In genomic region chr17:8409966-8410881, GRCh38 we compare ENCODE assay signal across 8 cellular contexts. TPM values are rescaled to one million over a fixed set of nuclear protein-coding genes. Genes with fewer than 3 reads are reported as not detected.
DNase-seq lines count a peak whose midpoint lies in the region; ATAC-seq, FAIRE-seq and TF ChIP-seq lines count a peak whose summit lies in the region.

No MANE protein-coding gene starts in this region.

- peaks cover 9% of the 10 kb centered on the region for H3K27me3 Mint-ChIP-seq in CD8-positive, alpha-beta T cell (ENCODE audit: low read depth)

- no peak overlapping the region for H3K9ac ChIP-seq in endothelial cell of umbilical vein (replicated peaks; ENCODE audit: extremely low read depth, insufficient read depth, low read length)

- H3K4me3 ChIP-seq in CD8-positive, alpha-beta T cell (ENCODE audit: low read depth, low read length) = no peak overlapping the region
- no peak overlapping the region for H3K4me3 ChIP-seq in endothelial cell of umbilical vein (replicated peaks in 1 of 3; ENCODE audit: insufficient read depth in 1 of 3, low read depth in 1 of 3, low read length in 3 of 3)

- H4K20me1 ChIP-seq in endothelial cell of umbilical vein (replicated peaks; ENCODE audit: control insufficient read depth, extremely low read depth, insufficient read depth, low read length) = no peaks in the 10 kb centered on the region

- dilution Hi-C loops in endothelial cell of umbilical vein (cut with MboI; ENCODE audit: extremely low pct_ligation_motif_present, low sequenced_read_pairs) = no loop called here

- no peaks in the 10 kb centered on the region for H3K9me3 ChIP-seq in CD8-positive, alpha-beta T cell (ENCODE audit: low read length)
- H3K9me3 ChIP-seq in endothelial cell of umbilical vein (replicated peaks; ENCODE audit: control insufficient read depth, insufficient read depth, low read length) = no peaks in the 10 kb centered on the region

- CTCF ChIA-PET in CD8-positive, alpha-beta T cell (lab: Charles Lee) = interaction anchor here (0.5 to 3.7 kb wide), 26 partner anchors 10 to 640 kb away, joined by 3 to 40 read pairs (median 5); partner anchors contain the start of gene RNF222
- CTCF ChIA-PET in endothelial cell of umbilical vein (lab: Charles Lee) = interaction anchor here (0.6 to 3.6 kb wide), 43 partner anchors 10 to 644 kb away, joined by 3 to 101 read pairs (median 4); partner anchors contain the start of genes CCDC42, NDEL1, RNF222 and RPL26

- no peak overlapping the region for H2AFZ ChIP-seq in endothelial cell of umbilical vein (ENCODE audit: low read depth, low read length)

- H3K9me1 ChIP-seq in endothelial cell of umbilical vein (replicated peaks; ENCODE audit: control insufficient read depth, extremely low read depth, insufficient read depth, low read length) = no peaks in the 10 kb centered on the region

- H3K4me2 ChIP-seq in endothelial cell of umbilical vein (ENCODE audit: insufficient read depth, low read length) = no peak overlapping the region

- ATAC-seq in CD8-positive, alpha-beta T cell = peak; percentile 92
- no peak for ATAC-seq in HG02840 (IDR thresholded peaks at IDR 0.05; ENCODE audit: low FRiP score, unreplicated experiment)

- peak; percentile 86 for TF ChIP-seq CTCF in CD8-positive, alpha-beta T cell (IDR thresholded peaks at IDR 0.05)
- peak; percentile 81 to 86 for TF ChIP-seq CTCF in endothelial cell of umbilical vein (IDR thresholded peaks at IDR 0.05; ENCODE audit: extremely low read depth in 1 of 2, insufficient read depth in 1 of 2, low read depth in 1 of 2, low read length in 2 of 2)

- no peak for TF ChIP-seq POLR2A in endothelial cell of umbilical vein (IDR thresholded peaks at IDR 0.05; ENCODE audit: low read depth, low read length)

- H3K27ac ChIP-seq in CD8-positive, alpha-beta T cell (ENCODE audit: low read depth, low read length) = no peak overlapping the region
- no peak overlapping the region for H3K27ac ChIP-seq in endothelial cell of umbilical vein (ENCODE audit: insufficient read depth, low read depth, low read length)

- H3K27me3 ChIP-seq in CD8-positive, alpha-beta T cell (ENCODE audit: insufficient read depth, low read length) = no peaks in the 10 kb centered on the region
- H3K27me3 ChIP-seq in endothelial cell of umbilical vein (ENCODE audit: control insufficient read depth in 2 of 2, insufficient read depth in 2 of 2, low read length in 2 of 2) = peaks cover 4 to 9% of the 10 kb centered on the region in 2 experiments

- DNase-seq in CD8-positive, alpha-beta T cell = peak; percentile 47 to 88 (median 77)
- DNase-seq in HT-29 (ENCODE audit: low spot score) (peak; percentile 86), NOMO-1 treated with DMSO at 0.1 percent for 48 hours (lab: John Stamatoyannopoulos, UW; ENCODE audit: unreplicated experiment) (peak; percentile 84), endothelial cell of umbilical vein (ENCODE audit: low read depth, low spot score) (peak; percentile 84), mesenteric fat pad (ENCODE audit: low spot score) (peak; percentile 93)
- peak; percentile 33 to 80 (median 72) for DNase-seq in activated CD8-positive, alpha-beta memory T cell treated with anti-CD3 and anti-CD28 coated beads for 48 hours (ENCODE audit: low read depth in 2 of 3, low spot score in 2 of 3)
- DNase-seq in stimulated activated CD8-positive, alpha-beta memory T cell treated with anti-CD3 and anti-CD28 coated beads, Interleukin-15, amount 100 ng/mL, for 48 hours (ENCODE audit: low read depth in 2 of 2) = peak; percentile 41 to 42

- H3K4me1 ChIP-seq in CD8-positive, alpha-beta T cell (ENCODE audit: insufficient read depth, low read length) = peaks cover 3% of the 10 kb centered on the region
- H3K4me1 ChIP-seq in endothelial cell of umbilical vein (ENCODE audit: control insufficient read depth, extremely low read depth, insufficient read depth, low read length) = no peaks in the 10 kb centered on the region

- intact Hi-C loops in CD8-positive, alpha-beta T cell (cut with DNase I, micrococcal nuclease) = loop anchor here (1.0 to 10.0 kb wide), 7 partner anchors 25 to 588 kb away; partner anchors contain the start of genes NDEL1 (in 1 of the 2) and RPL26 (in 1 of the 2)
- intact Hi-C loops in endothelial cell of umbilical vein (cut with micrococcal nuclease) = loop anchor here (1.0 to 2.0 kb wide), 5 partner anchors 25 to 375 kb away; partner anchors contain the start of genes NDEL1 and RPL26

- H3K4me1 Mint-ChIP-seq in CD8-positive, alpha-beta T cell (ENCODE audit: low read depth) = peaks cover 12% of the 10 kb centered on the region

- H3K9me3 Mint-ChIP-seq in CD8-positive, alpha-beta T cell = no peaks in the 10 kb centered on the region

- POLR2A ChIA-PET in CD8-positive, alpha-beta T cell (lab: Charles Lee) = interaction anchor here (0.6 to 2.1 kb wide), 4 partner anchors 20 to 336 kb away, joined by 4 to 6 read pairs (median 4); partner anchors contain the start of gene NDEL1
- POLR2A ChIA-PET in endothelial cell of umbilical vein (lab: Charles Lee) = interaction anchor here (1.0 kb wide), 1 partner anchor 25 kb away, joined by 3 read pairs; the partner anchor contains the start of gene NDEL1

- FAIRE-seq in endothelial cell of umbilical vein (lab: Jason Lieb, UNC) = peak; percentile 99

- H3K36me3 Mint-ChIP-seq in CD8-positive, alpha-beta T cell = no peaks in the 10 kb centered on the region

- no TSS peak for BruUV-seq in endothelial cell of umbilical vein (replicated peaks; lab: Mats Ljungman, UMichigan)

- H3K79me2 ChIP-seq in endothelial cell of umbilical vein (ENCODE audit: control insufficient read depth, insufficient read depth, low read length) = no peaks in the 10 kb centered on the region

- H3K27ac Mint-ChIP-seq in CD8-positive, alpha-beta T cell = no peak overlapping the region

- no peaks in the 10 kb centered on the region for H3K36me3 ChIP-seq in CD8-positive, alpha-beta T cell (ENCODE audit: insufficient read depth, low read length)
- no peaks in the 10 kb centered on the region for H3K36me3 ChIP-seq in endothelial cell of umbilical vein (ENCODE audit: control insufficient read depth in 2 of 2, extremely low read depth in 1 of 2, insufficient read depth in 2 of 2, low read length in 2 of 2)

- H3K4me3 Mint-ChIP-seq in CD8-positive, alpha-beta T cell = no peak overlapping the region

TF ChIP-seq in endothelial cell of umbilical vein, 7 proteins besides CTCF, POLR2A, EP300 and RAD21:
- TF ChIP-seq FOS (IDR thresholded peaks at IDR 0.05; ENCODE audit: borderline replicate concordance, insufficient read depth, low read length) (no peak), JUN (IDR thresholded peaks at IDR 0.05; ENCODE audit: borderline replicate concordance, insufficient read depth, insufficient read length, low read depth) (no peak), POLR2AphosphoS5 (IDR thresholded peaks at IDR 0.05; ENCODE audit: insufficient read depth, low read depth, low read length) (no peak), MAX (IDR thresholded peaks at IDR 0.05; ENCODE audit: insufficient read depth, insufficient read length) (no peak), MYC (IDR thresholded peaks at IDR 0.05; ENCODE audit: low read depth, low read length) (no peak), GATA2 (IDR thresholded peaks at IDR 0.05; ENCODE audit: insufficient read depth, insufficient read length, low read depth, low read length) (no peak), EZH2 (IDR thresholded peaks at IDR 0.05; ENCODE audit: borderline replicate concordance, low read depth, low read length, severe bottlenecking) (no peak)

RNA-seq across cellular contexts. Expression of gene RNF222, which starts 12.6 kb away (rescaled TPM):
- total RNA-seq in CD8-positive, alpha-beta T cell = 1 to 10 TPM; 1.1 to 1.2 TPM
- not detected in 2 replicates for total RNA-seq in HT-29 (2014; rRNA removed; shearing (Covaris generic))
- total RNA-seq in endothelial cell of umbilical vein (not detected in 2 replicates), mesenteric fat pad (not detected)
- polyA plus RNA-seq in endothelial cell of umbilical vein = not detected in 2 replicates
- polyA plus RNA-seq in endothelial cell of umbilical vein (2011; cell fraction: cytosol; rRNA removed) = not detected in 2 replicates
- not detected in 2 replicates for polyA plus RNA-seq in endothelial cell of umbilical vein (2011; cell fraction: nucleus; rRNA removed)
- polyA plus RNA-seq in endothelial cell of umbilical vein (2012) = not detected in 2 replicates
- not detected in 2 replicates for polyA minus RNA-seq in endothelial cell of umbilical vein
- not detected for polyA minus RNA-seq in endothelial cell of umbilical vein (2011; cell fraction: cytosol; rRNA and poly(A)+ RNA removed)
- polyA minus RNA-seq in endothelial cell of umbilical vein (2011; cell fraction: nucleus; rRNA and poly(A)+ RNA removed) = not detected in 2 replicates

RNA-seq across cellular contexts. Expression of gene NDEL1, which starts 25.5 kb away (rescaled TPM):
- total RNA-seq in CD8-positive, alpha-beta T cell = 100 to 1,000 TPM; 266 to 279 TPM
- total RNA-seq in HT-29 (2014; rRNA removed; shearing (Covaris generic)) = 20.1 and 24.6 TPM in 2 replicates
- 60.0 and 65.7 TPM in 2 replicates for total RNA-seq in endothelial cell of umbilical vein
- polyA plus RNA-seq in endothelial cell of umbilical vein = 87.4 and 93.0 TPM in 2 replicates
- polyA plus RNA-seq in endothelial cell of umbilical vein (2011; cell fraction: cytosol; rRNA removed) = 52.9 and 54.7 TPM in 2 replicates
- polyA plus RNA-seq in endothelial cell of umbilical vein (2011; cell fraction: nucleus; rRNA removed) = 106 and 118 TPM in 2 replicates
- polyA plus RNA-seq in endothelial cell of umbilical vein (2012) = 53.3 and 59.4 TPM in 2 replicates
- 59.7 and 66.7 TPM in 2 replicates for polyA minus RNA-seq in endothelial cell of umbilical vein
- 21.3 TPM for polyA minus RNA-seq in endothelial cell of umbilical vein (2011; cell fraction: cytosol; rRNA and poly(A)+ RNA removed)
- 80.1 and 92.6 TPM in 2 replicates for polyA minus RNA-seq in endothelial cell of umbilical vein (2011; cell fraction: nucleus; rRNA and poly(A)+ RNA removed)
- 112 TPM for total RNA-seq in mesenteric fat pad

RNA-seq across cellular contexts. Expression of gene RPL26, which starts 27.2 kb away (rescaled TPM):
- total RNA-seq in CD8-positive, alpha-beta T cell = 1,000 to 10,000 TPM; 2,888 to 2,889 TPM
- total RNA-seq in HT-29 (2014; rRNA removed; shearing (Covaris generic)) = 1,242 and 1,305 TPM in 2 replicates
- total RNA-seq in endothelial cell of umbilical vein (1,739 and 1,805 TPM in 2 replicates), mesenteric fat pad (1,206 TPM)
- 1,647 and 2,229 TPM in 2 replicates for polyA plus RNA-seq in endothelial cell of umbilical vein
- polyA plus RNA-seq in endothelial cell of umbilical vein (2011; cell fraction: cytosol; rRNA removed) = 4,690 and 4,845 TPM in 2 replicates
- polyA plus RNA-seq in endothelial cell of umbilical vein (2011; cell fraction: nucleus; rRNA removed) = 903 and 1,219 TPM in 2 replicates
- polyA plus RNA-seq in endothelial cell of umbilical vein (2012) = 4,011 and 4,836 TPM in 2 replicates
- 754 and 865 TPM in 2 replicates for polyA minus RNA-seq in endothelial cell of umbilical vein
- 648 TPM for polyA minus RNA-seq in endothelial cell of umbilical vein (2011; cell fraction: cytosol; rRNA and poly(A)+ RNA removed)
- 131 and 136 TPM in 2 replicates for polyA minus RNA-seq in endothelial cell of umbilical vein (2011; cell fraction: nucleus; rRNA and poly(A)+ RNA removed)

Comparison
In these comparisons a context has a peak if more than half of its experiments do, and no peak if none do; other contexts are left out.
1. DNase-seq: peak in every context shown above with its lines; median percentile 93 in mesenteric fat pad; 86 in HT-29; 84 in NOMO-1 treated with DMSO at 0.1 percent for 48 hours; 84 in endothelial cell of umbilical vein; 77 in CD8-positive, alpha-beta T cell; 72 in activated CD8-positive, alpha-beta memory T cell treated with anti-CD3 and anti-CD28 coated beads for 48 hours; 42 in stimulated activated CD8-positive, alpha-beta memory T cell treated with anti-CD3 and anti-CD28 coated beads, Interleukin-15, amount 100 ng/mL, for 48 hours.